ENCODE assay signal across 25 cellular contexts in genomic region chr12:132055535-132056096, GRCh38.
A peak's percentile ranks its signal among the peaks of the same experiment; 100 is the strongest.
DNase-seq lines count a peak whose midpoint lies in the region; ATAC-seq, FAIRE-seq and TF ChIP-seq lines count a peak whose summit lies in the region.
"Had no signal": no experiment of that assay in that cellular context is flagged by ENCODE, and none has a peak within 500 bp of the region (broad histone marks: within the 10 kb centered on the region; RNA-seq: fewer than 3 reads in every experiment).

No MANE protein-coding gene starts in this region.

- H4K20me1 ChIP-seq in BLaER1: peaks cover 61% of the 10 kb centered on the region
- peaks cover 2% of the 10 kb centered on the region for H4K20me1 ChIP-seq in keratinocyte (ENCODE audit: control insufficient read depth, extremely low read depth, insufficient read depth, low read length)
- H4K20me1 ChIP-seq in MM.1S (ENCODE audit: insufficient read depth, low read length): no peaks in the 10 kb centered on the region

- no peak for TF ChIP-seq CTCF in keratinocyte (optimal IDR thresholded peaks at IDR 0.05 in 1 of 3, IDR thresholded peaks at IDR 0.05 in 1 of 3, conservative IDR thresholded peaks at IDR 0.05 in 1 of 3; ENCODE audit: extremely low read depth in 1 of 3, insufficient read depth in 2 of 3, low read length in 3 of 3)
- no peak for TF ChIP-seq CTCF in MM.1S (IDR thresholded peaks at IDR 0.05; ENCODE audit: low read length)

- H3K9me1 ChIP-seq in keratinocyte (ENCODE audit: control insufficient read depth, extremely low read depth, insufficient read depth, low read length): peaks cover 3% of the 10 kb centered on the region

- H3K27me3 Mint-ChIP-seq in stimulated activated memory B cell treated with anti-CD40 and anti-IgM and Interleukin-4, amounts not matched to agents 10 μg/mL and 1 μg/mL and 100 μg/mL, for 72 hours: no peaks in the 10 kb centered on the region
- H3K27me3 Mint-ChIP-seq: CD4-positive, alpha-beta T cell had no signal

- H3K4me2 ChIP-seq in BLaER1 (peak overlapping the region; percentile 75), keratinocyte (ENCODE audit: control insufficient read depth, extremely low read depth, insufficient read depth, low read depth, low read length) (no peak overlapping the region), MM.1S (ENCODE audit: low read depth, low read length) (no peak overlapping the region)
- H3K4me2 ChIP-seq: A549 had no signal

- H3K36me3 ChIP-seq in BLaER1: peaks cover 52% of the 10 kb centered on the region
- peaks cover 16 to 27% of the 10 kb centered on the region in 2 experiments for H3K36me3 ChIP-seq in keratinocyte (ENCODE audit: control insufficient read depth in 2 of 2, extremely low read depth in 1 of 2, insufficient read depth in 2 of 2, low read length in 2 of 2)
- no peaks in the 10 kb centered on the region for H3K36me3 ChIP-seq in MM.1S (replicated peaks; ENCODE audit: insufficient read depth, low read length)

- DNase-seq in HTR-8/SVneo (ENCODE audit: insufficient read length, low spot score): no peak
- DNase-seq in keratinocyte (ENCODE audit: low read depth, low spot score): no peak
- no peak for DNase-seq in MM.1S
- DNase-seq: BE2C; CD4-positive, alpha-beta T cell; COR-L47; DMS79; H7; HFFc6; NCI-H1092; NCI-H1436; NCI-H187 treated with DMSO at 0.1 percent for 48 hours; NCI-H2107; NCI-H510A; NCI-H748 treated with DMSO at 0.1 percent for 48 hours; NK-92 treated with Interleukin-12 subunit alpha and Interleukin-12 subunit beta, amount 100 ng/mL, for 24 hours; OCI-M1; SJCRH30; T-helper 1 cell had no signal

- no peak overlapping the region for H3K9ac ChIP-seq in BLaER1
- no peak overlapping the region for H3K9ac ChIP-seq in keratinocyte (ENCODE audit: control insufficient read depth, extremely low read depth, insufficient read depth, low read length)
- H3K9ac ChIP-seq in MM.1S (ENCODE audit: low read length): no peak overlapping the region

- H3K9me3 ChIP-seq in BLaER1: peaks cover 11% of the 10 kb centered on the region
- H3K9me3 ChIP-seq in keratinocyte (ENCODE audit: control insufficient read depth, low read depth, low read length): no peaks in the 10 kb centered on the region
- H3K9me3 ChIP-seq in MM.1S (replicated peaks; ENCODE audit: insufficient read depth, low read length): no peaks in the 10 kb centered on the region
- H3K9me3 ChIP-seq: A549, BE2C, SJCRH30 had no signal

- peaks cover 95% of the 10 kb centered on the region for H3K4me1 ChIP-seq in BLaER1
- no peaks in the 10 kb centered on the region for H3K4me1 ChIP-seq in keratinocyte (ENCODE audit: control insufficient read depth, extremely low read depth, insufficient read depth, low read length)
- no peaks in the 10 kb centered on the region for H3K4me1 ChIP-seq in MM.1S (ENCODE audit: low read length)
- H3K4me1 ChIP-seq: A549, SJCRH30 had no signal

- FAIRE-seq in HTR-8/SVneo (lab: Jason Lieb, UNC): peak; percentile 94
- peak; percentile 13 for FAIRE-seq in keratinocyte (lab: Jason Lieb, UNC)
- FAIRE-seq: A549, RCC 7860 had no signal

- no peak overlapping the region for H2AFZ ChIP-seq in keratinocyte (ENCODE audit: control insufficient read depth, low read length)
- no peak overlapping the region for H2AFZ ChIP-seq in MM.1S (ENCODE audit: low read length)

- peak overlapping the region; percentile 33 for H3K27ac ChIP-seq in BLaER1
- H3K27ac ChIP-seq in keratinocyte (ENCODE audit: control insufficient read depth, insufficient read depth, low read length): no peak overlapping the region
- H3K27ac ChIP-seq in MM.1S (ENCODE audit: low read length): no peak overlapping the region
- H3K27ac ChIP-seq: A549, SJCRH30 had no signal

- peaks cover 33% of the 10 kb centered on the region for H3K4me1 Mint-ChIP-seq in stimulated activated memory B cell treated with anti-CD40 and anti-IgM and Interleukin-4, amounts not matched to agents 10 μg/mL and 1 μg/mL and 100 μg/mL, for 72 hours

- H3K4me3 ChIP-seq in BLaER1: peak overlapping the region; percentile 37
- H3K4me3 ChIP-seq in keratinocyte (ENCODE audit: control insufficient read depth in 2 of 3, extremely low read depth in 1 of 3, insufficient read depth in 2 of 3, low read depth in 1 of 3, low read length in 3 of 3): no peak overlapping the region
- H3K4me3 ChIP-seq in MM.1S (ENCODE audit: low read length): no peak overlapping the region
- H3K4me3 ChIP-seq: A549, SJCRH30 had no signal

- dilution Hi-C loops in keratinocyte (cut with MboI; ENCODE audit: extremely low pct_ligation_motif_present, low sequenced_read_pairs): no loop called here

- H3K9me2 ChIP-seq in MM.1S (replicated peaks; ENCODE audit: insufficient read depth, low read length): no peaks in the 10 kb centered on the region

- H3K27me3 ChIP-seq in BLaER1: no peaks in the 10 kb centered on the region
- no peaks in the 10 kb centered on the region for H3K27me3 ChIP-seq in keratinocyte (ENCODE audit: control insufficient read depth, extremely low read depth, insufficient read depth, low read length)
- no peaks in the 10 kb centered on the region for H3K27me3 ChIP-seq in MM.1S (replicated peaks; ENCODE audit: insufficient read depth, low read length)
- H3K27me3 ChIP-seq: BE2C, SJCRH30 had no signal

- peaks cover 79% of the 10 kb centered on the region for H3K36me3 Mint-ChIP-seq in stimulated activated memory B cell treated with anti-CD40 and anti-IgM and Interleukin-4, amounts not matched to agents 10 μg/mL and 1 μg/mL and 100 μg/mL, for 72 hours

- no peaks in the 10 kb centered on the region for H3F3A ChIP-seq in MM.1S (ENCODE audit: insufficient read depth, low read length)

- no peaks in the 10 kb centered on the region for H3K9me3 Mint-ChIP-seq in stimulated activated memory B cell treated with anti-CD40 and anti-IgM and Interleukin-4, amounts not matched to agents 10 μg/mL and 1 μg/mL and 100 μg/mL, for 72 hours
- H3K9me3 Mint-ChIP-seq: CD4-positive, alpha-beta T cell; HFFc6 had no signal

- H3K79me2 ChIP-seq in keratinocyte (ENCODE audit: control insufficient read depth, insufficient read depth, low read length) (no peaks in the 10 kb centered on the region), MM.1S (ENCODE audit: low read length) (no peaks in the 10 kb centered on the region)

- no peak for ATAC-seq in stimulated activated memory B cell treated with anti-CD40 and anti-IgM and Interleukin-4, amounts not matched to agents 10 μg/mL and 1 μg/mL and 100 μg/mL, for 72 hours
- ATAC-seq in HG03439 (IDR thresholded peaks at IDR 0.05; ENCODE audit: unreplicated experiment): no peak
- ATAC-seq in SK-N-SH treated with all-trans-retinoic acid at 6 μM for 48 hours: no peak
- ATAC-seq: A549 had no signal

- H3K4me3 Mint-ChIP-seq in stimulated activated memory B cell treated with anti-CD40 and anti-IgM and Interleukin-4, amounts not matched to agents 10 μg/mL and 1 μg/mL and 100 μg/mL, for 72 hours: no peak overlapping the region
- H3K4me3 Mint-ChIP-seq: CD4-positive, alpha-beta T cell; HFFc6 had no signal

- H3K27ac Mint-ChIP-seq in stimulated activated memory B cell treated with anti-CD40 and anti-IgM and Interleukin-4, amounts not matched to agents 10 μg/mL and 1 μg/mL and 100 μg/mL, for 72 hours: peak overlapping the region; percentile 40
- H3K27ac Mint-ChIP-seq: CD4-positive, alpha-beta T cell; HFFc6 had no signal

TF ChIP-seq in SK-N-SH treated with all-trans-retinoic acid at 6 μM for 48 hours, 23 proteins besides CTCF, POLR2A, EP300 and RAD21 (continues in another document):
- no peak for TF ChIP-seq TSHZ2 (CRISPR knock-in tag; IDR thresholded peaks at IDR 0.05)
- TF ChIP-seq CSDC2 (CRISPR knock-in tag; IDR thresholded peaks at IDR 0.05): no peak
- TF ChIP-seq ESRRG (CRISPR knock-in tag; IDR thresholded peaks at IDR 0.05): no peak
- TF ChIP-seq ARNTL (CRISPR knock-in tag; IDR thresholded peaks at IDR 0.05; ENCODE audit: borderline replicate concordance, low read depth): no peak
- TF ChIP-seq POU6F1 (CRISPR knock-in tag; IDR thresholded peaks at IDR 0.05; ENCODE audit: borderline replicate concordance, low read depth): no peak
- TF ChIP-seq SNAI2 (CRISPR knock-in tag; IDR thresholded peaks at IDR 0.05): no peak
- no peak for TF ChIP-seq ZNF8 (CRISPR knock-in tag; IDR thresholded peaks at IDR 0.05)
- no peak for TF ChIP-seq BACH2 (CRISPR knock-in tag; IDR thresholded peaks at IDR 0.05; ENCODE audit: borderline replicate concordance)
- no peak for TF ChIP-seq ZNF70 (CRISPR knock-in tag; IDR thresholded peaks at IDR 0.05)
